ENCODE assay signal across 5 cellular contexts in genomic region chr7:100009952-100010351, GRCh38. TPM values are rescaled to one million over a fixed set of nuclear protein-coding genes. Genes with fewer than 3 reads are reported as not detected.
"Had no signal": no experiment of that assay in that cellular context is flagged by ENCODE, and none has a peak within 500 bp of the region (broad histone marks: within the 10 kb centered on the region; RNA-seq: fewer than 3 reads in every experiment).

No MANE protein-coding gene starts in this region.

RNA-seq across cellular contexts. Expression of gene AZGP1, which starts 34.1 kb away (rescaled TPM):
- total RNA-seq: H7, HFFc6, HT1080, IMR-90 had no signal
- polyA plus RNA-seq: IMR-90, K562 had no signal
